ENCODE assay signal across 1 cellular context in the genomic region with DNA sequence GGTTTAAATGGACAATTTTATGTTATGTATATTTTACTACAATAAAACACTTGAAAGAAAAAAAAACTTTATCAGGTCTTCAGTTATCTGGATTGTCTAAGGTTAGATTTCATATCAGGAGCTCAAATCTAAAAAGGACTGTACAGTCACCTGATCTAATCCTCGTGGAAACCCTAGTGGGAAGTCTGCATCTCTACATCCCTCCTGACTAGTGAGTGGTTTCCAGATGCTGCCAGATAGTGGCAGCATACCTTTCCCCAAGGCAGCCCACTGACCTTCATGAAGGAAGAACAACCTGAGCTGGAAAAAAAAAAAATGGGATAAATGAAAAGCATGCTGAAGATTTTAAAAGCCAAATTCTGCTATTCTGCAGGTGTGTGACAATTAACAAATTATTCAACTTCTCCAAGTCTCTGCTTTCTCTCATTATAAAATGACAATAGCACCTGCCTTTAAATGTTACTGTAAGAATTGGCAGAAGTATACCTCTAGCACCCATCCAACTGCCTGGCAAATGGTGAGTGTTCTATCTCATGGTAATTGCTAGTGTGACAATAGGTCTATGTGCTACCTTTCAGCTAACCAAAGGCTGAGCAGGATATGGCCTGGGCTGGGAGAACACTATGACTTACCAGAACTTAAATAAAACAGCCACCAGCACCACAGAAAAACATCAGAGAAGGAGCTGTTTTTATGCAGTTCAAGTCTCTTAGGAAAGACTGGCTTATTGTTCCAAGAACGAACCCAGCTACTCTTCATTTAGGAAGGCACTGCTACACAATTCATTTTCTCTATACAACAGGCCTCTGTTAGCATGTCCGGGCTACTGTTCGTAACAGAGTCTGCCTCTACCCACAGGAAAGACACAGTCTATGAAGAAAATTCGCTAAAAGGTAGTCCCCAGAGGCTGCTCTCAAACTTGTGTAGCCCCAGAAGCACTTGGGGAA.
TF ChIP-seq lines count a peak whose summit lies in the region.

No MANE protein-coding gene starts in this region.

TF ChIP-seq in HepG2, 621 proteins besides CTCF, POLR2A, EP300 and RAD21 (continued from another document):
- TF ChIP-seq, protein P1, sequence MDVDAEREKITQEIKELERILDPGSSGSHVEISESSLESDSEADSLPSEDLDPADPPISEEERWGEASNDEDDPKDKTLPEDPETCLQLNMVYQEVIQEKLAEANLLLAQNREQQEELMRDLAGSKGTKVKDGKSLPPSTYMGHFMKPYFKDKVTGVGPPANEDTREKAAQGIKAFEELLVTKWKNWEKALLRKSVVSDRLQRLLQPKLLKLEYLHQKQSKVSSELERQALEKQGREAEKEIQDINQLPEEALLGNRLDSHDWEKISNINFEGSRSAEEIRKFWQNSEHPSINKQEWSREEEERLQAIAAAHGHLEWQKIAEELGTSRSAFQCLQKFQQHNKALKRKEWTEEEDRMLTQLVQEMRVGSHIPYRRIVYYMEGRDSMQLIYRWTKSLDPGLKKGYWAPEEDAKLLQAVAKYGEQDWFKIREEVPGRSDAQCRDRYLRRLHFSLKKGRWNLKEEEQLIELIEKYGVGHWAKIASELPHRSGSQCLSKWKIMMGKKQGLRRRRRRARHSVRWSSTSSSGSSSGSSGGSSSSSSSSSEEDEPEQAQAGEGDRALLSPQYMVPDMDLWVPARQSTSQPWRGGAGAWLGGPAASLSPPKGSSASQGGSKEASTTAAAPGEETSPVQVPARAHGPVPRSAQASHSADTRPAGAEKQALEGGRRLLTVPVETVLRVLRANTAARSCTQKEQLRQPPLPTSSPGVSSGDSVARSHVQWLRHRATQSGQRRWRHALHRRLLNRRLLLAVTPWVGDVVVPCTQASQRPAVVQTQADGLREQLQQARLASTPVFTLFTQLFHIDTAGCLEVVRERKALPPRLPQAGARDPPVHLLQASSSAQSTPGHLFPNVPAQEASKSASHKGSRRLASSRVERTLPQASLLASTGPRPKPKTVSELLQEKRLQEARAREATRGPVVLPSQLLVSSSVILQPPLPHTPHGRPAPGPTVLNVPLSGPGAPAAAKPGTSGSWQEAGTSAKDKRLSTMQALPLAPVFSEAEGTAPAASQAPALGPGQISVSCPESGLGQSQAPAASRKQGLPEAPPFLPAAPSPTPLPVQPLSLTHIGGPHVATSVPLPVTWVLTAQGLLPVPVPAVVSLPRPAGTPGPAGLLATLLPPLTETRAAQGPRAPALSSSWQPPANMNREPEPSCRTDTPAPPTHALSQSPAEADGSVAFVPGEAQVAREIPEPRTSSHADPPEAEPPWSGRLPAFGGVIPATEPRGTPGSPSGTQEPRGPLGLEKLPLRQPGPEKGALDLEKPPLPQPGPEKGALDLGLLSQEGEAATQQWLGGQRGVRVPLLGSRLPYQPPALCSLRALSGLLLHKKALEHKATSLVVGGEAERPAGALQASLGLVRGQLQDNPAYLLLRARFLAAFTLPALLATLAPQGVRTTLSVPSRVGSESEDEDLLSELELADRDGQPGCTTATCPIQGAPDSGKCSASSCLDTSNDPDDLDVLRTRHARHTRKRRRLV (CRISPR knock-in tag; IDR thresholded peaks at IDR 0.05): 0 out of 2 replicates have a peak, but pooled peaks have one; percentile 37
- TF ChIP-seq ZNF451 (CRISPR knock-in tag; IDR thresholded peaks at IDR 0.05) (no peak), ZNF589 (CRISPR knock-in tag; conservative IDR thresholded peaks at IDR 0.05) (no peak), SAFB2 (CRISPR knock-in tag; IDR thresholded peaks at IDR 0.05; ENCODE audit: borderline replicate concordance, low read depth) (no peak)
